In the genomic region with DNA sequence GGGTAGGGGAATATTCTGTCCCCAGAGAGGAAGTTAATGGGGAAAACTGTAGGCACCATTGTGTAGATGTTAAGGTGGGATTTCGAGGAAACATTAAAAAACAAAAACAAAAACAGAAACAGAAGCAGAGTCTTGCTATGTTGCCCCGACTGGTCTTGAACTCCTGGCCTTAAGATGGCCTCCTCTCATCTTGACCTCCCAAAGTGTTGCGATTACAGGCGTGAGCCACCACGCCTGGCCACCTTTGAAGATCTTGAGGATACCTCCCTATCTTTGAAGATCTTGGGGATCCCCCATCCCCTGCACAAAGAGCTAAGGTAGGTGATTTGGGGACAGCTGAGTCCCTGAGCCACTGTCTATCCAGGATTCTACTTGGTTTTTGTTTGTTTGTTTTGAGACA, we compare ENCODE assay signal across 1 cellular context.
TF ChIP-seq lines count a peak whose summit lies in the region.

No MANE protein-coding gene starts in this region.

TF ChIP-seq in GM12891, 5 proteins besides CTCF, POLR2A, EP300 and RAD21 (continued from another document):
- TF ChIP-seq POLR2AphosphoS5 (IDR thresholded peaks at IDR 0.05; ENCODE audit: low read depth, low read length) (no peak), PAX5 (IDR thresholded peaks at IDR 0.05; ENCODE audit: insufficient read depth, low read length, severe bottlenecking) (no peak), TAF1 (IDR thresholded peaks at IDR 0.05; ENCODE audit: low read depth, low read length) (no peak), POU2F2 (IDR thresholded peaks at IDR 0.05; ENCODE audit: low read depth, low read length) (no peak)
